In genomic region chr4:85509882-85510631, GRCh38 we compare ENCODE assay signal across 18 cellular contexts. TPM values are rescaled to one million over a fixed set of nuclear protein-coding genes. Genes with fewer than 3 reads are reported as not detected.
DNase-seq lines count a peak whose midpoint lies in the region; ATAC-seq, FAIRE-seq and TF ChIP-seq lines count a peak whose summit lies in the region.
"Had no signal": no experiment of that assay in that cellular context is flagged by ENCODE, and none has a peak within 500 bp of the region (broad histone marks: within the 10 kb centered on the region; RNA-seq: fewer than 3 reads in every experiment).

No MANE protein-coding gene starts in this region.

- no peak for TF ChIP-seq POLR2A in A549 (IDR thresholded peaks at IDR 0.05; ENCODE audit: low read length)

- POLR2A ChIA-PET in A549 (lab: Yijun Ruan, JAX) (no interaction called here), Panc1 (lab: Charles Lee) (no interaction called here)

- H3K27ac ChIP-seq in A549 (no peak overlapping the region), Panc1 (ENCODE audit: low read length) (peak overlapping the region; percentile 65), mucosa of rectum (ENCODE audit: low read depth in 2 of 2, low read length in 2 of 2) (no peak overlapping the region)
- H3K27ac ChIP-seq: SK-N-MC had no signal

- BruUV-seq in Panc1 (replicated peaks; lab: Mats Ljungman, UMichigan) = no TSS peak

- H3K27me3 ChIP-seq in Panc1 (ENCODE audit: control insufficient read depth, insufficient read depth, low read length) = no peaks in the 10 kb centered on the region
- no peaks in the 10 kb centered on the region for H3K27me3 ChIP-seq in mucosa of rectum (ENCODE audit: control insufficient read depth in 2 of 2, insufficient read depth in 2 of 2, low read length in 2 of 2)

- no peak; a peak in 1 of 6 replicates for ATAC-seq in A549
- ATAC-seq in Panc1 = no peak; the same call in 1 of the 2 replicates
- peak; percentile 87 for ATAC-seq in left lobe of liver
- ATAC-seq in HG03095 (IDR thresholded peaks at IDR 0.05; ENCODE audit: unreplicated experiment) = no peak
- ATAC-seq: HCT116, PC-3 had no signal

- H3K4me3 ChIP-seq in A549 = no peak overlapping the region
- peak overlapping the region in 1 of 2 experiments; percentile 24; a peak in 1 of 4 replicates for H3K4me3 ChIP-seq in Panc1 (ENCODE audit: low read depth in 2 of 2, low read length in 2 of 2)
- peak overlapping the region; percentile 50 to 55 for H3K4me3 ChIP-seq in mucosa of rectum (ENCODE audit: low read length in 2 of 2)
- H3K4me3 ChIP-seq: SK-N-MC had no signal

- intact Hi-C loops in Panc1 (cut with micrococcal nuclease; ENCODE audit: unreplicated experiment) = no loop called here

- H3K9me3 ChIP-seq in A549 = no peaks in the 10 kb centered on the region
- no peaks in the 10 kb centered on the region for H3K9me3 ChIP-seq in Panc1 (ENCODE audit: control insufficient read depth, insufficient read depth, low read depth, low read length)
- H3K9me3 ChIP-seq in mucosa of rectum (ENCODE audit: control insufficient read depth in 2 of 2, low read length in 2 of 2) = no peaks in the 10 kb centered on the region

- CTCF ChIA-PET in A549 (lab: Yijun Ruan, JAX) (no interaction called here), Panc1 (lab: Charles Lee) (no interaction called here)

- 82% methylated on average over 4 of the region's 5 CpGs for WGBS in A549 (ENCODE audit: missing lambda C conversion rate)

- no peaks in the 10 kb centered on the region for H3K36me3 ChIP-seq in Panc1 (ENCODE audit: control insufficient read depth, insufficient read depth, low read length)
- H3K36me3 ChIP-seq in mucosa of rectum (ENCODE audit: control insufficient read depth in 2 of 2, insufficient read depth in 2 of 2, low read length in 2 of 2) = no peaks in the 10 kb centered on the region

- in situ Hi-C loops in Panc1 (cut with HindIII; ENCODE audit: low pct_unique_long_range_greater_than_20kb, low sequenced_read_pairs) = no loop called here

- no peak for TF ChIP-seq EP300 in A549 (IDR thresholded peaks at IDR 0.05)

- H3K9ac ChIP-seq in mucosa of rectum (ENCODE audit: low read depth in 1 of 2, low read length in 2 of 2) = no peak overlapping the region

- no peak for TF ChIP-seq CTCF in A549 (IDR thresholded peaks at IDR 0.05)
- no peak for TF ChIP-seq CTCF in Panc1 (IDR thresholded peaks at IDR 0.05)

- peak overlapping the region; percentile 4; the same call in 1 of the 3 replicates for H3K4me2 ChIP-seq in A549

- TF ChIP-seq RAD21 in A549 (conservative IDR thresholded peaks at IDR 0.05 in 1 of 2, IDR thresholded peaks at IDR 0.05 in 1 of 2) = no peak

- peaks cover 7% of the 10 kb centered on the region; the same call in 1 of the 3 replicates for H3K4me1 ChIP-seq in A549
- H3K4me1 ChIP-seq in Panc1 (ENCODE audit: control insufficient read depth, insufficient read depth, low read length) = peaks cover 29% of the 10 kb centered on the region
- H3K4me1 ChIP-seq in mucosa of rectum (ENCODE audit: control insufficient read depth in 2 of 2, insufficient read depth in 2 of 2, low read length in 2 of 2) = peaks cover 2 to 3% of the 10 kb centered on the region in 2 donors

- no peak for DNase-seq in A549 (ENCODE audit: low read depth in 1 of 2, low spot score in 1 of 2)
- no peak for DNase-seq in Panc1 (ENCODE audit: low read depth, low spot score)
- DNase-seq in left lobe of liver (ENCODE audit: low spot score) = no peak
- DNase-seq in GF-D8 (lab: John Stamatoyannopoulos, UW) = no peak
- DNase-seq in NOMO-1 treated with dmso at 0.1 percent for 144 hours (lab: John Stamatoyannopoulos, UW; ENCODE audit: unreplicated experiment) = no peak
- DNase-seq in pons (ENCODE audit: low spot score) = no peak
- DNase-seq: C1 segment of cervical spinal cord, DMS79 treated with DMSO at 0.1 percent for 48 hours, GDM1, NCI-H1092, NCI-H2081 treated with DMSO at 0.1 percent for 48 hours, NCI-H510A, NCI-H774, PC-3 had no signal

- FAIRE-seq in A549 (lab: Jason Lieb, UNC) = no peak

TF ChIP-seq in A549, 52 proteins besides CTCF, POLR2A, EP300 and RAD21 (continues in another document):
- TF ChIP-seq, protein P1, sequence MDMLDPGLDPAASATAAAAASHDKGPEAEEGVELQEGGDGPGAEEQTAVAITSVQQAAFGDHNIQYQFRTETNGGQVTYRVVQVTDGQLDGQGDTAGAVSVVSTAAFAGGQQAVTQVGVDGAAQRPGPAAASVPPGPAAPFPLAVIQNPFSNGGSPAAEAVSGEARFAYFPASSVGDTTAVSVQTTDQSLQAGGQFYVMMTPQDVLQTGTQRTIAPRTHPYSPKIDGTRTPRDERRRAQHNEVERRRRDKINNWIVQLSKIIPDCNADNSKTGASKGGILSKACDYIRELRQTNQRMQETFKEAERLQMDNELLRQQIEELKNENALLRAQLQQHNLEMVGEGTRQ (IDR thresholded peaks at IDR 0.05) = no peak
- TF ChIP-seq RCOR1 (IDR thresholded peaks at IDR 0.05; ENCODE audit: low read depth, low read length) (no peak), NPAS2 (CRISPR knock-in tag; IDR thresholded peaks at IDR 0.05; ENCODE audit: borderline replicate concordance) (no peak), REST (IDR thresholded peaks at IDR 0.05) (no peak), JUNB (IDR thresholded peaks at IDR 0.05) (no peak), HOXB13 (CRISPR knock-in tag; IDR thresholded peaks at IDR 0.05; ENCODE audit: low read depth) (no peak), FOSL2 (IDR thresholded peaks at IDR 0.05) (no peak), FOSL2 (CRISPR knock-in tag; IDR thresholded peaks at IDR 0.05) (no peak), ATOH8 (CRISPR knock-in tag; IDR thresholded peaks at IDR 0.05; ENCODE audit: low read depth) (no peak), KDM5A (IDR thresholded peaks at IDR 0.05) (no peak), HDAC2 (IDR thresholded peaks at IDR 0.05) (no peak), EHMT2 (IDR thresholded peaks at IDR 0.05; ENCODE audit: low read depth) (no peak), SMC3 (IDR thresholded peaks at IDR 0.05) (no peak), NFE2L2 (conservative IDR thresholded peaks at IDR 0.05; ENCODE audit: low read length) (no peak), E2F6 (IDR thresholded peaks at IDR 0.05; ENCODE audit: borderline replicate concordance, low read depth) (no peak), PBX3 (IDR thresholded peaks at IDR 0.05) (no peak)
- TF ChIP-seq, protein P2, sequence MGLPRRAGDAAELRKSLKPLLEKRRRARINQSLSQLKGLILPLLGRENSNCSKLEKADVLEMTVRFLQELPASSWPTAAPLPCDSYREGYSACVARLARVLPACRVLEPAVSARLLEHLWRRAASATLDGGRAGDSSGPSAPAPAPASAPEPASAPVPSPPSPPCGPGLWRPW (IDR thresholded peaks at IDR 0.05) = no peak

RNA-seq across cellular contexts. Expression of gene ARHGAP24, which starts 35.1 kb away (rescaled TPM):
- polyA plus RNA-seq in A549 (2011; rRNA removed) (10.6 and 12.1 TPM in 2 replicates), A549 (2017; fragmentation: RNase III; extraction: RNeasy Plus Mini Kit Qiagen cat#74134 plus additional on column Dnase treatment) (1.6 to 2.5 TPM (median 1.7 TPM) in 3 replicates)
- polyA plus RNA-seq in A549 (2012; cell fraction: cytosol; rRNA removed) = 2.7 and 2.9 TPM in 2 replicates
- 1.8 and 3.3 TPM in 2 replicates for polyA plus RNA-seq in A549 (2012; cell fraction: nucleus; rRNA removed)
- polyA minus RNA-seq in A549 (2011; rRNA and poly(A)+ RNA removed) = 17.7 and 20.0 TPM in 2 replicates
- total RNA-seq in Panc1 (2021; ENCODE audit: unreplicated experiment) (17.4 TPM), left lobe of liver (6.8 TPM)
- 10.7 TPM for polyA plus RNA-seq in Panc1 (2012; ENCODE audit: insufficient read length)
